Comparison of ENCODE assay signal across 7 cellular contexts in the genomic region with DNA sequence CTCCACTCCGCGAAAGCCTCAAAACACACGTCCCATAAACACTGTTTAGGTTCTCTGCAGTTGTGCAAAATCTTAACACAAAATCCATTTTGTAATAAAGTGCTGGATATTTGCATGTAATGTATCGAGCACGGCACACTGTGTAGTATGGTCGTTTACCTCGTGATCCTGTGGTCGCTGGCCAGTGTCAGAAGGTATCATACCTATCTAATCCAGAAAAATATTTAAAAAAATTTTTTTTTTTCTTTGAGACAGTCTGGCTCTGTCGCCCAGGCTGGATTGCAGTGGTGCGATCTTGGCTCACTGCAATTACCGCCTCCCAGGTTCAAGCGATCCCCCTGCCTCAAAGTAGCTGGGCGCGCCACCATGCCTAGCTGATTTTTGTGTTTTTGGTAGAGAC. TPM values are rescaled to one million over a fixed set of nuclear protein-coding genes. Genes with fewer than 3 reads are reported as not detected.
DNase-seq lines count a peak whose midpoint lies in the region; ATAC-seq lines count a peak whose summit lies in the region.

No MANE protein-coding gene starts in this region.

- peaks cover 20% of the 10 kb centered on the region for H3K4me1 ChIP-seq in HUES48 (ENCODE audit: control insufficient read depth, insufficient read depth, low read length)

- H3K9ac ChIP-seq in HUES48 (ENCODE audit: low read depth, low read length) = peak overlapping the region; percentile 94

- H3K36me3 ChIP-seq in HUES48 (ENCODE audit: control insufficient read depth, insufficient read depth, low read length) = peaks cover 52% of the 10 kb centered on the region

- H3K27ac Mint-ChIP-seq in activated naive CD4-positive, alpha-beta T cell treated with anti-CD3 and anti-CD28 coated beads, Interleukin-2, amount 50 U/mL, for 72 hours = peak overlapping the region; percentile 97 to 99
- peak overlapping the region; percentile 99 to 100 for H3K27ac Mint-ChIP-seq in stimulated activated naive CD8-positive, alpha-beta T cell treated with anti-CD3 and anti-CD28 coated beads, Interleukin-15, amount 100 ng/mL, for 72 hours

- peaks cover 22 to 33% of the 10 kb centered on the region in 2 donors for H3K36me3 Mint-ChIP-seq in activated naive CD4-positive, alpha-beta T cell treated with anti-CD3 and anti-CD28 coated beads, Interleukin-2, amount 50 U/mL, for 72 hours

- H3K4me3 ChIP-seq in HUES48 (ENCODE audit: low read depth, low read length) (peak overlapping the region; percentile 91), iPS-18c (ENCODE audit: insufficient read depth, low read depth, low read length) (peak overlapping the region; percentile 97)

- H3K9me3 ChIP-seq in HUES48 (ENCODE audit: control insufficient read depth, insufficient read depth, low read length) (no peaks in the 10 kb centered on the region), iPS-18c (ENCODE audit: control insufficient read depth, insufficient read depth, low read length) (no peaks in the 10 kb centered on the region)

- no peak for DNase-seq in activated naive CD4-positive, alpha-beta T cell treated with anti-CD3 and anti-CD28 coated beads, Interleukin-2, amount 50 U/mL, for 72 hours (ENCODE audit: low spot score in 2 of 2)
- DNase-seq in stimulated activated naive CD8-positive, alpha-beta T cell treated with anti-CD3 and anti-CD28 coated beads, Interleukin-15, amount 100 ng/mL, for 72 hours = no peak
- DNase-seq in iPS-NIHi7 (ENCODE audit: extremely low spot score) = no peak

- H3K27ac ChIP-seq in HUES48 (ENCODE audit: low read depth, low read length) = peak overlapping the region; percentile 90

- H3K4me1 Mint-ChIP-seq in stimulated activated naive CD8-positive, alpha-beta T cell treated with anti-CD3 and anti-CD28 coated beads, Interleukin-15, amount 100 ng/mL, for 72 hours = peaks cover 70% of the 10 kb centered on the region

- peaks cover 35% of the 10 kb centered on the region for H3K27me3 Mint-ChIP-seq in stimulated activated naive CD8-positive, alpha-beta T cell treated with anti-CD3 and anti-CD28 coated beads, Interleukin-15, amount 100 ng/mL, for 72 hours

- H3K9me3 Mint-ChIP-seq in activated naive CD4-positive, alpha-beta T cell treated with anti-CD3 and anti-CD28 coated beads, Interleukin-2, amount 50 U/mL, for 72 hours = no peaks in the 10 kb centered on the region
- no peaks in the 10 kb centered on the region for H3K9me3 Mint-ChIP-seq in stimulated activated naive CD8-positive, alpha-beta T cell treated with anti-CD3 and anti-CD28 coated beads, Interleukin-15, amount 100 ng/mL, for 72 hours

- H3K4me3 Mint-ChIP-seq in stimulated activated naive CD8-positive, alpha-beta T cell treated with anti-CD3 and anti-CD28 coated beads, Interleukin-15, amount 100 ng/mL, for 72 hours = peak overlapping the region; percentile 97 to 98

- peaks cover 15% of the 10 kb centered on the region for H3K27me3 ChIP-seq in HUES48 (ENCODE audit: control insufficient read depth, insufficient read depth, low read length)

- ATAC-seq in activated naive CD4-positive, alpha-beta T cell treated with anti-CD3 and anti-CD28 coated beads, Interleukin-2, amount 50 U/mL, for 72 hours = no peak
- no peak for ATAC-seq in stimulated activated naive CD8-positive, alpha-beta T cell treated with anti-CD3 and anti-CD28 coated beads, Interleukin-15, amount 100 ng/mL, for 72 hours
- ATAC-seq in HG02938 (IDR thresholded peaks at IDR 0.05; ENCODE audit: unreplicated experiment) = no peak
- no peak for ATAC-seq in HG03439 (IDR thresholded peaks at IDR 0.05; ENCODE audit: unreplicated experiment)

RNA-seq across cellular contexts. Expression of gene RPL38, which starts 1.0 kb away (rescaled TPM):
- total RNA-seq in activated naive CD4-positive, alpha-beta T cell treated with anti-CD3 and anti-CD28 coated beads, Interleukin-2, amount 50 U/mL, for 72 hours = 1,000 to 10,000 TPM; 1,423 to 1,466 TPM

RNA-seq across cellular contexts. Expression of gene TTYH2, which starts 8.9 kb away (rescaled TPM):
- total RNA-seq in activated naive CD4-positive, alpha-beta T cell treated with anti-CD3 and anti-CD28 coated beads, Interleukin-2, amount 50 U/mL, for 72 hours = 1 to 10 TPM; 2.2 to 5.6 TPM
